8 cellular contexts compared by ENCODE assay signal in the genomic region with DNA sequence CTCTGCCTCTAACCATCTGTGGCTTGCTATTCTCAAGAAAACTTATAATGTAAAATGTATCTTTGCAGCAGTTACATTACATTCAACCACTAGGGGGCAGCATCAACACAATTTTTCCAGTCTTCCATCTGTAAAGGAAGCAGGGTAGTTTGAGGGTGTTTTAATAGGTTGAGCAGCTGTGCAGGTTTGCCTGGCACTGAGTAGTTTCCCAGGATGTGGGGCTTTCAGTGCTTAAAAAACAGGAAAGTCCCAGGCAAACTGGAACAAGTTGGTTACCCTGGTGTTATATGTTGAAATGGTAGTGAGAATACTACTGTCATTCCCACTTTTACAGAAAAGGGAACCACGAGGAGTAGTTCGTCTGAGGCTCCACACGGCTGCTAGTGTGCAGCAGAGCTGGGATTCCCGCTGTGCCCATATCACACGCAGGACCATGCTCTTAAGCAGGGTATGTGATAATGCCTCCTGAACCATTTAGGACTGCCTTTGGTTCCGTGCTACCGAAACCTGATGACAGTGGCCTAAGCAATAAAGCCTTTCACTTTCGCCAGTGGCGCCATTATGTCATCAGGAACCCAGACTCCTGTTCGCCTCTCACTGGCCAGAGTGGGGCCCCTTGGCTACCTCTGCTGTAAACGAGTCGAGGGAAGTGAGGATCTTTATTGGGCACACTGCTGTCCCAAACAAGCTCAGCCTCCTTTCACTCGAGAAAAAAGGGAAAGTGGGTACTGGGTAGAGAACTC.
DNase-seq lines count a peak whose midpoint lies in the region; ATAC-seq, FAIRE-seq and TF ChIP-seq lines count a peak whose summit lies in the region.

No MANE protein-coding gene starts in this region.

- TF ChIP-seq CTCF in CD14-positive monocyte (IDR thresholded peaks at IDR 0.05): peak; percentile 94
- peak; percentile 53 to 68 for TF ChIP-seq CTCF in endothelial cell of umbilical vein (IDR thresholded peaks at IDR 0.05; ENCODE audit: extremely low read depth in 1 of 2, insufficient read depth in 1 of 2, low read depth in 1 of 2, low read length in 2 of 2)
- TF ChIP-seq CTCF in uterus (IDR thresholded peaks at IDR 0.05): peak; percentile 73 to 79 (median 76)

- POLR2A ChIA-PET in endothelial cell of umbilical vein (lab: Charles Lee): interaction anchor here (0.6 kb wide), 1 partner anchor 149 kb away, joined by 7 read pairs; no protein-coding TSS in a partner anchor

- H3K79me2 ChIP-seq in endothelial cell of umbilical vein (ENCODE audit: control insufficient read depth, insufficient read depth, low read length): no peaks in the 10 kb centered on the region

- BruUV-seq in endothelial cell of umbilical vein (replicated peaks; lab: Mats Ljungman, UMichigan): no TSS peak

- no peak overlapping the region for H3K4me2 ChIP-seq in endothelial cell of umbilical vein (ENCODE audit: insufficient read depth, low read length)

- no peak overlapping the region for H3K4me3 ChIP-seq in endothelial cell of umbilical vein (replicated peaks in 1 of 3; ENCODE audit: insufficient read depth in 1 of 3, low read depth in 1 of 3, low read length in 3 of 3)
- H3K4me3 ChIP-seq in uterus: no peak overlapping the region

- peaks cover 4 to 7% of the 10 kb centered on the region in 2 donors for H3K36me3 Mint-ChIP-seq in CD14-positive monocyte

- no peak overlapping the region for H3K9ac ChIP-seq in endothelial cell of umbilical vein (replicated peaks; ENCODE audit: extremely low read depth, insufficient read depth, low read length)

- no peaks in the 10 kb centered on the region for H3K36me3 ChIP-seq in endothelial cell of umbilical vein (ENCODE audit: control insufficient read depth in 2 of 2, extremely low read depth in 1 of 2, insufficient read depth in 2 of 2, low read length in 2 of 2)
- no peaks in the 10 kb centered on the region for H3K36me3 ChIP-seq in uterus

- peak overlapping the region in 1 of 7 donors; percentile 50 for H3K27ac Mint-ChIP-seq in CD14-positive monocyte

- H4K20me1 ChIP-seq in endothelial cell of umbilical vein (replicated peaks; ENCODE audit: control insufficient read depth, extremely low read depth, insufficient read depth, low read length): no peaks in the 10 kb centered on the region

- no peaks in the 10 kb centered on the region for H3K9me1 ChIP-seq in endothelial cell of umbilical vein (replicated peaks; ENCODE audit: control insufficient read depth, extremely low read depth, insufficient read depth, low read length)

- no peaks in the 10 kb centered on the region for H3K4me1 ChIP-seq in endothelial cell of umbilical vein (ENCODE audit: control insufficient read depth, extremely low read depth, insufficient read depth, low read length)
- H3K4me1 ChIP-seq in uterus: no peaks in the 10 kb centered on the region

- H3K27me3 ChIP-seq in endothelial cell of umbilical vein (ENCODE audit: control insufficient read depth in 2 of 2, insufficient read depth in 2 of 2, low read length in 2 of 2) (peaks cover 0 to 6% of the 10 kb centered on the region in 2 experiments), uterus (no peaks in the 10 kb centered on the region)

- CTCF ChIA-PET in endothelial cell of umbilical vein (lab: Charles Lee): interaction anchor here (0.6 to 10.4 kb wide), 21 partner anchors 8 to 257 kb away, joined by 3 to 351 read pairs (median 6); a partner anchor contains a TSS

- dilution Hi-C loops in endothelial cell of umbilical vein (cut with MboI; ENCODE audit: extremely low pct_ligation_motif_present, low sequenced_read_pairs): no loop called here

- H3K4me1 Mint-ChIP-seq in CD14-positive monocyte: peaks cover 12% of the 10 kb centered on the region

- DNase-seq in CD14-positive monocyte (ENCODE audit: low spot score) (no peak), NCI-H524 treated with DMSO at 0.1 percent for 48 hours (lab: John Stamatoyannopoulos, UW) (peak; percentile 43), endothelial cell of umbilical vein (ENCODE audit: low read depth, low spot score) (peak; percentile 86), myocyte (ENCODE audit: low read depth) (peak; percentile 87), uterus (peak in 1 of 2 donors; percentile 65)
- peak; percentile 62 to 76 for DNase-seq in activated CD4-positive, alpha-beta T cell treated with anti-CD3 and anti-CD28 coated beads for 4 hours

- H3K27ac ChIP-seq in endothelial cell of umbilical vein (ENCODE audit: insufficient read depth, low read depth, low read length) (no peak overlapping the region), uterus (no peak overlapping the region)

- ATAC-seq in GM19035 (IDR thresholded peaks at IDR 0.05; ENCODE audit: unreplicated experiment) (peak; percentile 81), HG03571 (IDR thresholded peaks at IDR 0.05; ENCODE audit: unreplicated experiment) (peak; percentile 59)

- peaks cover 0 to 2% (median 0%) of the 10 kb centered on the region in 7 donors for H3K9me3 Mint-ChIP-seq in CD14-positive monocyte

- no peak overlapping the region for H2AFZ ChIP-seq in endothelial cell of umbilical vein (ENCODE audit: low read depth, low read length)

- TF ChIP-seq POLR2A in endothelial cell of umbilical vein (IDR thresholded peaks at IDR 0.05; ENCODE audit: low read depth, low read length): no peak
- TF ChIP-seq POLR2A in uterus (IDR thresholded peaks at IDR 0.05): no peak

- intact Hi-C loops in CD14-positive monocyte (cut with micrococcal nuclease): loop anchor here in 1 of 2 donors (5.0 kb wide), 1 partner anchor 139 kb away; no protein-coding TSS in a partner anchor
- intact Hi-C loops in endothelial cell of umbilical vein (cut with micrococcal nuclease): loop anchor here (1.0 to 10.0 kb wide), 3 partner anchors 149 to 341 kb away; no protein-coding TSS in a partner anchor
- intact Hi-C loops in uterus (cut with DNase I; ENCODE audit: low total_unique reads): loop anchor here (10.0 kb wide), 1 partner anchor 51 kb away; no protein-coding TSS in a partner anchor

- H3K27me3 Mint-ChIP-seq in CD14-positive monocyte (ENCODE audit: low read depth in 3 of 3): peaks cover 0 to 2% (median 0%) of the 10 kb centered on the region in 3 donors

- no peaks in the 10 kb centered on the region for H3K9me3 ChIP-seq in endothelial cell of umbilical vein (replicated peaks; ENCODE audit: control insufficient read depth, insufficient read depth, low read length)
- no peaks in the 10 kb centered on the region for H3K9me3 ChIP-seq in uterus

- peak; percentile 88 for FAIRE-seq in endothelial cell of umbilical vein (lab: Jason Lieb, UNC)

- peak overlapping the region; percentile 6 to 59 for H3K4me3 Mint-ChIP-seq in CD14-positive monocyte

TF ChIP-seq in endothelial cell of umbilical vein, 7 proteins besides CTCF, POLR2A, EP300 and RAD21:
- TF ChIP-seq, protein P1, sequence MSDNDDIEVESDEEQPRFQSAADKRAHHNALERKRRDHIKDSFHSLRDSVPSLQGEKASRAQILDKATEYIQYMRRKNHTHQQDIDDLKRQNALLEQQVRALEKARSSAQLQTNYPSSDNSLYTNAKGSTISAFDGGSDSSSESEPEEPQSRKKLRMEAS (IDR thresholded peaks at IDR 0.05; ENCODE audit: insufficient read depth, insufficient read length): no peak
- no peak for TF ChIP-seq MYC (IDR thresholded peaks at IDR 0.05; ENCODE audit: low read depth, low read length)
- no peak for TF ChIP-seq POLR2AphosphoS5 (IDR thresholded peaks at IDR 0.05; ENCODE audit: insufficient read depth, low read depth, low read length)
- TF ChIP-seq EZH2 (IDR thresholded peaks at IDR 0.05; ENCODE audit: borderline replicate concordance, low read depth, low read length, severe bottlenecking): no peak
- no peak for TF ChIP-seq JUN (IDR thresholded peaks at IDR 0.05; ENCODE audit: borderline replicate concordance, insufficient read depth, insufficient read length, low read depth)
- TF ChIP-seq FOS (IDR thresholded peaks at IDR 0.05; ENCODE audit: borderline replicate concordance, insufficient read depth, low read length): no peak
